ENCODE assay signal across 33 cellular contexts in the genomic region with DNA sequence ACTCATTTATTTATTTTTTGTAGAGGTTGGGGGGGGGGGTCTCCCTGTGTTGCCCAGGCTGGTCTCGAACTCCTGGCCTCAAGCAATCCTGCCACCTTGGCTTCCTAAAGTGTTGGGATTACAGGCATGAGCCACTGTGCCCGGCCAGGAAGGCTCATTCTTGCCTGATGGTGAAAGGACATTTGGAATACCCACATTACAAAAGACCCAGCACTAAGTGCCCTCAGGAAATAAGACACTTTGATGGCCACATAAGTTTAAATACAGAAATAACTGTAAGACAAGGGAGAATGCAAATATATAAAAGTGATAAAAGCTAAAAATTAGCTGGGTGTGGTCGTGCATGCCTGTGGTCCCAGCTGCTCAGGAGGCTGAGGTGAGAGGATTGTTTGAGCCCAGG. TPM values are rescaled to one million over a fixed set of nuclear protein-coding genes. Genes with fewer than 3 reads are reported as not detected.
DNase-seq lines count a peak whose midpoint lies in the region; ATAC-seq, FAIRE-seq and TF ChIP-seq lines count a peak whose summit lies in the region.
"Had no signal": no experiment of that assay in that cellular context is flagged by ENCODE, and none has a peak within 500 bp of the region (broad histone marks: within the 10 kb centered on the region; RNA-seq: fewer than 3 reads in every experiment).

No MANE protein-coding gene starts in this region.

- H3K79me2 ChIP-seq in keratinocyte (ENCODE audit: control insufficient read depth, insufficient read depth, low read length): no peaks in the 10 kb centered on the region

- H3K9me1 ChIP-seq in keratinocyte (ENCODE audit: control insufficient read depth, extremely low read depth, insufficient read depth, low read length): no peaks in the 10 kb centered on the region

- no peaks in the 10 kb centered on the region for H4K20me1 ChIP-seq in keratinocyte (ENCODE audit: control insufficient read depth, extremely low read depth, insufficient read depth, low read length)

- dilution Hi-C loops in keratinocyte (cut with MboI; ENCODE audit: extremely low pct_ligation_motif_present, low sequenced_read_pairs): no loop called here

- 0 out of 2 replicates have a peak, but pooled peaks cover 1% of the 10 kb centered on the region for H3K27me3 Mint-ChIP-seq in HFFc6 (ENCODE audit: insufficient read depth)

- no peaks in the 10 kb centered on the region for H3K36me3 ChIP-seq in ascending aorta
- no peaks in the 10 kb centered on the region for H3K36me3 ChIP-seq in keratinocyte (ENCODE audit: control insufficient read depth in 2 of 2, extremely low read depth in 1 of 2, insufficient read depth in 2 of 2, low read length in 2 of 2)
- H3K36me3 ChIP-seq in thoracic aorta: no peaks in the 10 kb centered on the region
- H3K36me3 ChIP-seq: gastroesophageal sphincter, spleen, stomach, tibial nerve had no signal

- no peaks in the 10 kb centered on the region for H3K36me3 Mint-ChIP-seq in HFFc6 (ENCODE audit: low read depth)
- H3K36me3 Mint-ChIP-seq: CD14-positive monocyte had no signal

- FAIRE-seq in keratinocyte (lab: Jason Lieb, UNC): no peak
- FAIRE-seq: endometrium, TTC549 had no signal

- ATAC-seq in thoracic aorta (ENCODE audit: insufficient number of reproducible peaks, low FRiP score, low read depth) (no peak), HG02885 (IDR thresholded peaks at IDR 0.05; ENCODE audit: poor library complexity, unreplicated experiment) (no peak)
- ATAC-seq: activated CD4-positive, CD25-positive, alpha-beta regulatory T cell treated with anti-CD3 and anti-CD28 coated beads, Interleukin-2, amount 50 U/mL, for 24 hours; body of pancreas; gastroesophageal sphincter had no signal

- H3K9me3 ChIP-seq in ascending aorta (no peaks in the 10 kb centered on the region), keratinocyte (ENCODE audit: control insufficient read depth, low read depth, low read length) (no peaks in the 10 kb centered on the region), thoracic aorta (no peaks in the 10 kb centered on the region)
- H3K9me3 ChIP-seq: body of pancreas, gastroesophageal sphincter, spleen, stomach, tibial nerve had no signal

- H3K4me1 ChIP-seq in ascending aorta: peaks cover 6 to 45% of the 10 kb centered on the region in 2 donors
- peaks cover 29% of the 10 kb centered on the region for H3K4me1 ChIP-seq in keratinocyte (ENCODE audit: control insufficient read depth, extremely low read depth, insufficient read depth, low read length)
- H3K4me1 ChIP-seq in thoracic aorta (ENCODE audit: control insufficient read depth in 1 of 2, low read depth in 2 of 2): peaks cover 37 to 65% of the 10 kb centered on the region in 2 donors
- H3K4me1 ChIP-seq: body of pancreas had no signal

- H3K9me3 Mint-ChIP-seq in HFFc6: no peaks in the 10 kb centered on the region; the same call in 1 of the 2 replicates
- H3K9me3 Mint-ChIP-seq: neural crest cell had no signal

- no peak overlapping the region for H3K4me2 ChIP-seq in keratinocyte (ENCODE audit: control insufficient read depth, extremely low read depth, insufficient read depth, low read depth, low read length)

- H3K4me3 ChIP-seq in ascending aorta (no peak overlapping the region), keratinocyte (ENCODE audit: control insufficient read depth in 2 of 3, extremely low read depth in 1 of 3, insufficient read depth in 2 of 3, low read depth in 1 of 3, low read length in 3 of 3) (no peak overlapping the region), thoracic aorta (no peak overlapping the region)
- H3K4me3 ChIP-seq: body of pancreas, dorsolateral prefrontal cortex, gastroesophageal sphincter, spleen, stomach, tibial nerve had no signal

- H3K4me3 Mint-ChIP-seq in HFFc6: no peak overlapping the region
- H3K4me3 Mint-ChIP-seq: CD14-positive monocyte, neural crest cell had no signal

- DNase-seq in HFFc6 (no peak), ascending aorta (ENCODE audit: low spot score in 2 of 2) (no peak), keratinocyte (ENCODE audit: low read depth, low spot score) (no peak), thoracic aorta (ENCODE audit: low spot score) (no peak), NAMALWA (ENCODE audit: low spot score) (no peak)
- DNase-seq in stimulated activated CD4-positive, alpha-beta T cell treated with anti-CD3 and anti-CD28 coated beads, Interleukin-15, amount 100 ng/mL, for 24 hours: no peak
- DNase-seq: activated CD4-positive, alpha-beta T cell treated with anti-CD3 and anti-CD28 coated beads, Interleukin-2, amount 50 U/mL, for 4 hours; activated gamma-delta T cell treated with Interleukin-2 at 50 U/mL for 16 hours; activated T-cell treated with anti-CD3 and anti-CD28 coated beads, Interleukin-2, amount 50 U/mL, for 48 hours; DMS79 treated with DMSO at 0.1 percent for 48 hours; dorsolateral prefrontal cortex; GDM1; hypothalamus; left cardiac atrium; NCI-H1092; NCI-H1694; NCI-H446 treated with DMSO at 0.1 percent for 48 hours; NCI-H774; spleen; stimulated activated CD4-positive, alpha-beta T cell treated with anti-CD3 and anti-CD28 coated beads, Interleukin-4, amount 100 ng/mL, for 1 hour; stomach; T-helper 1 cell had no signal

- TF ChIP-seq CTCF in HFFc6 (IDR thresholded peaks at IDR 0.05) (no peak), ascending aorta (IDR thresholded peaks at IDR 0.05) (no peak), keratinocyte (optimal IDR thresholded peaks at IDR 0.05 in 1 of 3, IDR thresholded peaks at IDR 0.05 in 1 of 3, conservative IDR thresholded peaks at IDR 0.05 in 1 of 3; ENCODE audit: extremely low read depth in 1 of 3, insufficient read depth in 2 of 3, low read length in 3 of 3) (no peak), thoracic aorta (IDR thresholded peaks at IDR 0.05) (no peak)

- no peak overlapping the region for H2AFZ ChIP-seq in keratinocyte (ENCODE audit: control insufficient read depth, low read length)

- peak overlapping the region; percentile 98 for H3K27ac Mint-ChIP-seq in HFFc6
- H3K27ac Mint-ChIP-seq: CD14-positive monocyte had no signal

- H3K9ac ChIP-seq in keratinocyte (ENCODE audit: control insufficient read depth, extremely low read depth, insufficient read depth, low read length): no peak overlapping the region

- H3K27ac ChIP-seq in ascending aorta (peak overlapping the region; percentile 96 to 98), keratinocyte (ENCODE audit: control insufficient read depth, insufficient read depth, low read length) (peak overlapping the region; percentile 40), thoracic aorta (peak overlapping the region; percentile 88 to 93)
- H3K27ac ChIP-seq: body of pancreas, gastroesophageal sphincter, tibial nerve had no signal

- intact Hi-C loops in ascending aorta (cut with DNase I): no loop called here

- H3K4me1 Mint-ChIP-seq in HFFc6 (ENCODE audit: low read depth): peaks cover 85% of the 10 kb centered on the region

- H3K27me3 ChIP-seq in ascending aorta (no peaks in the 10 kb centered on the region), keratinocyte (ENCODE audit: control insufficient read depth, extremely low read depth, insufficient read depth, low read length) (no peaks in the 10 kb centered on the region), thoracic aorta (replicated peaks; ENCODE audit: insufficient read depth) (no peaks in the 10 kb centered on the region)
- H3K27me3 ChIP-seq: gastroesophageal sphincter, tibial nerve had no signal

RNA-seq across cellular contexts. Expression of gene SERPINE1, which starts 8.0 kb away (rescaled TPM):
- 1,000 to 10,000 TPM in 4 of 6 experiments, 100 to 1,000 TPM in 2; 906 to 2,092 (median 1,052) TPM for total RNA-seq in HFFc6 (2021; fragmentation: NEBNext Ultra II Directional; extraction: Animal tissue kit (Norgen Biotek cat#: 25700))
- total RNA-seq in ascending aorta: 1,267 TPM
- 522 to 820 TPM (median 808 TPM) in 3 replicates for polyA plus RNA-seq in keratinocyte
- 34.7 TPM for polyA plus RNA-seq in keratinocyte (2011; ENCODE audit: low read depth)
- polyA plus RNA-seq in keratinocyte (2011; cell fraction: cytosol; rRNA removed): 285 and 359 TPM in 2 replicates
- polyA plus RNA-seq in keratinocyte (2011; cell fraction: nucleus; rRNA removed): 835 and 1,052 TPM in 2 replicates
- 93.7 and 469 TPM in 2 replicates for polyA plus RNA-seq in keratinocyte (2012; ENCODE audit: low replicate concordance)
- 678 to 1,056 TPM (median 837 TPM) in 3 replicates for polyA minus RNA-seq in keratinocyte
- 628 TPM for polyA minus RNA-seq in keratinocyte (2011; cell fraction: cytosol; rRNA and poly(A)+ RNA removed)
- 723 and 866 TPM in 2 replicates for polyA minus RNA-seq in keratinocyte (2011; cell fraction: nucleus; rRNA and poly(A)+ RNA removed)
- total RNA-seq in thoracic aorta: 1,000 to 10,000 TPM in 1 of 2 donors, 100 to 1,000 TPM in 1; 542 to 1,009 TPM
- total RNA-seq: SK-MEL-5 had no signal

RNA-seq across cellular contexts. Expression of gene TRIM56, which starts 33.6 kb away (rescaled TPM):
- total RNA-seq in HFFc6 (2021; fragmentation: NEBNext Ultra II Directional; extraction: Animal tissue kit (Norgen Biotek cat#: 25700)): 10 to 100 TPM; 17.8 to 20.6 (median 19.4) TPM
- total RNA-seq in ascending aorta: 29.6 TPM
- 3.0 to 3.9 TPM (median 3.6 TPM) in 3 replicates for polyA plus RNA-seq in keratinocyte
- 3.5 TPM for polyA plus RNA-seq in keratinocyte (2011; ENCODE audit: low read depth)
- polyA plus RNA-seq in keratinocyte (2011; cell fraction: cytosol; rRNA removed): 1.9 and 2.2 TPM in 2 replicates
- polyA plus RNA-seq in keratinocyte (2011; cell fraction: nucleus; rRNA removed): 10.0 and 14.9 TPM in 2 replicates
- polyA plus RNA-seq in keratinocyte (2012; ENCODE audit: low replicate concordance): 6.4 and 13.0 TPM in 2 replicates
- polyA minus RNA-seq in keratinocyte: 3.2 to 11.9 TPM (median 7.8 TPM) in 3 replicates
- polyA minus RNA-seq in keratinocyte (2011; cell fraction: cytosol; rRNA and poly(A)+ RNA removed): 8.6 TPM
- 6.0 and 10.9 TPM in 2 replicates for polyA minus RNA-seq in keratinocyte (2011; cell fraction: nucleus; rRNA and poly(A)+ RNA removed)
- total RNA-seq in thoracic aorta: 10 to 100 TPM; 32.1 to 44.5 TPM

RNA-seq across cellular contexts. Expression of gene AP1S1, which starts 35.4 kb away (rescaled TPM):
- total RNA-seq in HFFc6 (2021; fragmentation: NEBNext Ultra II Directional; extraction: Animal tissue kit (Norgen Biotek cat#: 25700)): 100 to 1,000 TPM; 154 to 176 (median 166) TPM
- 77.4 TPM for total RNA-seq in ascending aorta
- 279 to 310 TPM (median 289 TPM) in 3 replicates for polyA plus RNA-seq in keratinocyte
- 177 TPM for polyA plus RNA-seq in keratinocyte (2011; ENCODE audit: low read depth)
- 272 and 352 TPM in 2 replicates for polyA plus RNA-seq in keratinocyte (2011; cell fraction: cytosol; rRNA removed)
- 191 and 237 TPM in 2 replicates for polyA plus RNA-seq in keratinocyte (2011; cell fraction: nucleus; rRNA removed)
- 194 and 251 TPM in 2 replicates for polyA plus RNA-seq in keratinocyte (2012; ENCODE audit: low replicate concordance)
- polyA minus RNA-seq in keratinocyte: 89.4 to 186 TPM (median 148 TPM) in 3 replicates
- polyA minus RNA-seq in keratinocyte (2011; cell fraction: cytosol; rRNA and poly(A)+ RNA removed): 164 TPM
- 32.7 and 46.5 TPM in 2 replicates for polyA minus RNA-seq in keratinocyte (2011; cell fraction: nucleus; rRNA and poly(A)+ RNA removed)
- total RNA-seq in thoracic aorta: 10 to 100 TPM; 11.9 to 33.0 TPM

RNA-seq across cellular contexts. Expression of gene VGF, which starts 46.5 kb away (rescaled TPM):
- under 1 TPM; 0.19 to 0.78 (median 0.35) TPM for total RNA-seq in HFFc6 (2021; fragmentation: NEBNext Ultra II Directional; extraction: Animal tissue kit (Norgen Biotek cat#: 25700))
- total RNA-seq in ascending aorta (not detected), thoracic aorta (not detected)
- polyA plus RNA-seq in keratinocyte: 0.04 to 0.06 TPM in 2 of 3 replicates, not detected in the other
- polyA plus RNA-seq in keratinocyte (2011; ENCODE audit: low read depth): 0.16 TPM
- polyA plus RNA-seq in keratinocyte (2011; cell fraction: cytosol; rRNA removed): 0.12 TPM in 1 of 2 replicates, not detected in the other
- polyA plus RNA-seq in keratinocyte (2011; cell fraction: nucleus; rRNA removed): 0.13 TPM in 1 of 2 replicates, not detected in the other
- 0.15 and 0.55 TPM in 2 replicates for polyA plus RNA-seq in keratinocyte (2012; ENCODE audit: low replicate concordance)
- not detected in 3 replicates for polyA minus RNA-seq in keratinocyte
- polyA minus RNA-seq in keratinocyte (2011; cell fraction: cytosol; rRNA and poly(A)+ RNA removed): not detected
- not detected in 2 replicates for polyA minus RNA-seq in keratinocyte (2011; cell fraction: nucleus; rRNA and poly(A)+ RNA removed)
- total RNA-seq: left cardiac atrium, lung microvascular endothelial cell had no signal
- polyA plus RNA-seq: CD14-positive monocyte had no signal

Comparison
In these comparisons a context has a peak if more than half of its experiments do, and no peak if none do; other contexts are left out.
1. H3K27ac ChIP-seq: peak in every context shown above with its lines; median percentile 97 in ascending aorta; 90 in thoracic aorta; 40 in keratinocyte.